37 cellular contexts compared by ENCODE assay signal in the genomic region with DNA sequence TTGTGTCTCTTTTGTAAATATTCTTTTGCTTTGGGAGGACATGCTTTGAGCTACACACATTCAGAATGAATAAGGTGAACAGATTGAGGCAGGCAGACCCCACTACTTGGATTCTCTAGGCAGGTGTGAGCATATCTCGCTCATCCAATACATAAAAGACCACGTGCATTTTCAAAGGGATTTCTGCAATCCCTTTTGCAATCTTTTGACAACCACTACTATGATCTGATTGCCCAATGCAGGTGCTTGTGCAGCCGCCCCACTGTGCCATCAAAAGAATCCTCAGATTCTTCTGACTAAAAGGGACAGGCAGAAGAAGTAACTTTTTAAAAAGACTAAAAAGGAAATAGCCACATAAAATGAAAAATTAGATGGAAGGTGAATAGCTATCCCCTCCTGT.
"Had no signal": no experiment of that assay in that cellular context is flagged by ENCODE, and none has a peak within 500 bp of the region (broad histone marks: within the 10 kb centered on the region; RNA-seq: fewer than 3 reads in every experiment).

No MANE protein-coding gene starts in this region.

- DNase-seq: activated CD4-positive, alpha-beta memory T cell treated with anti-CD3 and anti-CD28 coated beads for 36 hours; activated CD4-positive, alpha-beta T cell treated with anti-CD3 and anti-CD28 coated beads, Interleukin-2, amount 10 ng/mL, durations not matched to agents 24 days and 14 days; activated CD4-positive, CD25-positive, alpha-beta regulatory T cell treated with anti-CD3 and anti-CD28 coated beads, Interleukin-2, amount 50 U/mL, for 72 hours; activated CD8-positive, alpha-beta memory T cell treated with anti-CD3 and anti-CD28 coated beads, Interleukin-2, amount 50 U/mL, for 48 hours; activated gamma-delta T cell; activated naive CD4-positive, alpha-beta T cell treated with anti-CD3 and anti-CD28 coated beads, Interleukin-2, amount 10 ng/mL, durations not matched to agents 7 days and 5 days; activated naive CD8-positive, alpha-beta T cell treated with anti-CD3 and anti-CD28 coated beads, Interleukin-2, amount 10 ng/mL, durations not matched to agents 7 days and 5 days; activated T-cell treated with anti-CD3 and anti-CD28 coated beads, Interleukin-2, amount 50 U/mL, for 24 hours; brain microvascular endothelial cell; central memory CD4-positive, alpha-beta T cell; dermis blood vessel endothelial cell; effector CD4-positive, alpha-beta T cell; esophagus squamous epithelium; foreskin melanocyte; heart right ventricle; left ventricle myocardium inferior; naive thymus-derived CD4-positive, alpha-beta T cell; nucleus accumbens; pancreas; retina; sigmoid colon; small intestine; stimulated activated CD4-positive, alpha-beta T cell treated with anti-CD3 and anti-CD28 coated beads, Interleukin-4, amount 100 ng/mL, for 4 hours; stimulated activated CD8-positive, alpha-beta memory T cell treated with anti-CD3 and anti-CD28 coated beads, Interleukin-4, amount 100 ng/mL, for 48 hours; stimulated activated naive CD4-positive, alpha-beta T cell; T-helper 9 cell; tibial artery; upper lobe of right lung had no signal

- ATAC-seq: heart right ventricle; naive thymus-derived CD4-positive, alpha-beta T cell; pancreas; upper lobe of right lung had no signal

- H3K27ac Mint-ChIP-seq: activated CD4-positive, alpha-beta memory T cell treated with anti-CD3 and anti-CD28 coated beads for 36 hours; activated CD4-positive, alpha-beta T cell treated with anti-CD3 and anti-CD28 coated beads, Interleukin-2, amount 10 ng/mL, durations not matched to agents 24 days and 14 days; activated naive CD4-positive, alpha-beta T cell treated with anti-CD3 and anti-CD28 coated beads, Interleukin-2, amount 10 ng/mL, durations not matched to agents 7 days and 5 days; activated naive CD8-positive, alpha-beta T cell treated with anti-CD3 and anti-CD28 coated beads, Interleukin-2, amount 10 ng/mL, durations not matched to agents 7 days and 5 days; activated T-cell treated with anti-CD3 and anti-CD28 coated beads, Interleukin-2, amount 50 U/mL, for 24 hours; mesothelial cell of epicardium; naive thymus-derived CD4-positive, alpha-beta T cell; T-helper 1 cell treated with Interleukin-12 subunit alpha and Interleukin-12 subunit beta and Interleukin-4 antibody, amounts not matched to agents 30 μg/mL and 1 μg/mL, for 36 hours had no signal

- H3K4me1 Mint-ChIP-seq: activated CD4-positive, alpha-beta T cell treated with anti-CD3 and anti-CD28 coated beads, Interleukin-2, amount 10 ng/mL, durations not matched to agents 24 days and 14 days; activated naive CD4-positive, alpha-beta T cell treated with anti-CD3 and anti-CD28 coated beads, Interleukin-2, amount 10 ng/mL, durations not matched to agents 7 days and 5 days; activated naive CD8-positive, alpha-beta T cell treated with anti-CD3 and anti-CD28 coated beads, Interleukin-2, amount 10 ng/mL, durations not matched to agents 7 days and 5 days; naive thymus-derived CD4-positive, alpha-beta T cell had no signal

- FAIRE-seq: islet of Langerhans, pancreas, small intestine, TTC549 had no signal

- H3K4me3 ChIP-seq: ascending aorta, esophagus squamous epithelium, heart right ventricle, left ventricle myocardium inferior, pancreas, prostate gland, sigmoid colon, suprapubic skin, tibial artery, upper lobe of right lung had no signal

- H3K4me1 ChIP-seq: ascending aorta, prostate gland, upper lobe of right lung had no signal

- H3K9me3 Mint-ChIP-seq: activated CD4-positive, alpha-beta T cell treated with anti-CD3 and anti-CD28 coated beads, Interleukin-2, amount 10 ng/mL, durations not matched to agents 24 days and 14 days; mesothelial cell of epicardium had no signal

- H3K27me3 ChIP-seq: ascending aorta, brain microvascular endothelial cell, esophagus squamous epithelium, pancreas, sigmoid colon, suprapubic skin, tibial artery, upper lobe of right lung had no signal

- H3K4me3 Mint-ChIP-seq: activated CD4-positive, alpha-beta memory T cell treated with anti-CD3 and anti-CD28 coated beads for 36 hours; activated CD4-positive, alpha-beta T cell treated with anti-CD3 and anti-CD28 coated beads, Interleukin-2, amount 10 ng/mL, durations not matched to agents 24 days and 14 days; activated naive CD4-positive, alpha-beta T cell treated with anti-CD3 and anti-CD28 coated beads, Interleukin-2, amount 10 ng/mL, durations not matched to agents 7 days and 5 days; activated naive CD8-positive, alpha-beta T cell treated with anti-CD3 and anti-CD28 coated beads, Interleukin-2, amount 10 ng/mL, durations not matched to agents 7 days and 5 days; activated T-cell treated with anti-CD3 and anti-CD28 coated beads, Interleukin-2, amount 50 U/mL, for 24 hours; mesothelial cell of epicardium; naive thymus-derived CD4-positive, alpha-beta T cell; T-helper 1 cell treated with Interleukin-12 subunit alpha and Interleukin-12 subunit beta and Interleukin-4 antibody, amounts not matched to agents 30 μg/mL and 1 μg/mL, for 36 hours had no signal

- H3K9me3 ChIP-seq: ascending aorta, esophagus squamous epithelium, left ventricle myocardium inferior, pancreas, prostate gland, sigmoid colon, suprapubic skin, tibial artery, upper lobe of right lung had no signal

- H3K36me3 ChIP-seq: ascending aorta, brain microvascular endothelial cell, esophagus squamous epithelium, heart right ventricle, left ventricle myocardium inferior, pancreas, prostate gland, sigmoid colon, suprapubic skin, tibial artery, upper lobe of right lung had no signal

- H3K36me3 Mint-ChIP-seq: activated CD4-positive, alpha-beta memory T cell treated with anti-CD3 and anti-CD28 coated beads for 36 hours; activated naive CD4-positive, alpha-beta T cell treated with anti-CD3 and anti-CD28 coated beads, Interleukin-2, amount 10 ng/mL, durations not matched to agents 7 days and 5 days; activated naive CD8-positive, alpha-beta T cell treated with anti-CD3 and anti-CD28 coated beads, Interleukin-2, amount 10 ng/mL, durations not matched to agents 7 days and 5 days; mesothelial cell of epicardium; naive thymus-derived CD4-positive, alpha-beta T cell had no signal

- H3K27me3 Mint-ChIP-seq: activated CD4-positive, alpha-beta memory T cell treated with anti-CD3 and anti-CD28 coated beads for 36 hours; activated CD4-positive, alpha-beta T cell treated with anti-CD3 and anti-CD28 coated beads, Interleukin-2, amount 10 ng/mL, durations not matched to agents 24 days and 14 days; activated naive CD4-positive, alpha-beta T cell treated with anti-CD3 and anti-CD28 coated beads, Interleukin-2, amount 10 ng/mL, durations not matched to agents 7 days and 5 days; activated naive CD8-positive, alpha-beta T cell treated with anti-CD3 and anti-CD28 coated beads, Interleukin-2, amount 10 ng/mL, durations not matched to agents 7 days and 5 days; activated T-cell treated with anti-CD3 and anti-CD28 coated beads, Interleukin-2, amount 50 U/mL, for 24 hours had no signal

- H3K27ac ChIP-seq: ascending aorta, brain microvascular endothelial cell, epithelial cell of prostate, esophagus squamous epithelium, heart right ventricle, left ventricle myocardium inferior, pancreas, prostate gland, sigmoid colon, suprapubic skin, tibial artery, upper lobe of right lung, VCaP had no signal
